Comparison of ENCODE assay signal across 15 cellular contexts in the genomic region with DNA sequence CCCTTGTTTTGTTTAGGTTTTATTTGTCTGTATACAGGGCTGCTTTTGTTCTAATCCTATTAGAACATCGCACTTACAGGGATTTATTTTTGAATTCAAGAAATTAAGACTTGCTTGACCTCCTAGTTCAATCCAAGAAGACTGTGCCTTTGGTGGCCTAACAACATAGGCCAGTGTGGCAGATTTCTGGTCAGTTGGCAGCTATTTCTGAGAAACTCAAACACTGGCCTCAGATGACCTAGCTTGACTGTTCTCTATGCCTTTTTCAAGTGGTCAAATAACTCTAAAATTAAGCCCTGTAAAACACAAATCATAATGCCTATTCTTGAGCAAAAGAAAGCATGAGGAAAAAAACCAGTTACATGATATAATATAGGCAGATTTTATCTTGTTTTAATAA.
"Had no signal": no experiment of that assay in that cellular context is flagged by ENCODE, and none has a peak within 500 bp of the region (broad histone marks: within the 10 kb centered on the region; RNA-seq: fewer than 3 reads in every experiment).

No MANE protein-coding gene starts in this region.

- H3K4me3 ChIP-seq: tibial artery had no signal

- H3K4me1 Mint-ChIP-seq: immature natural killer cell had no signal

- H3K9me3 Mint-ChIP-seq: central memory CD8-positive, alpha-beta T cell; immature natural killer cell; stimulated activated naive B cell treated with anti-CD40 and anti-IgM and Interleukin-4, amounts not matched to agents 10 μg/mL and 1 μg/mL and 100 μg/mL, for 72 hours had no signal

- DNase-seq: activated CD4-positive, alpha-beta T cell treated with anti-CD3 and anti-CD28 coated beads for 48 hours; activated CD8-positive, alpha-beta memory T cell treated with anti-CD3 and anti-CD28 coated beads, Interleukin-2, amount 50 U/mL, for 4 hours; activated CD8-positive, alpha-beta T cell treated with anti-CD3 and anti-CD28 coated beads, Interleukin-2, amount 10 ng/mL, durations not matched to agents 7 days and 5 days; activated gamma-delta T cell treated with Interleukin-2 at 50 U/mL for 16 hours; amygdala; effector memory CD4-positive, alpha-beta T cell; immature natural killer cell; stimulated activated CD4-positive, alpha-beta T cell treated with anti-CD3 and anti-CD28 coated beads, Interleukin-4, amount 100 ng/mL, for 1 hour; stimulated activated naive B cell treated with anti-CD40 and anti-IgM and Interleukin-4, amounts not matched to agents 10 μg/mL and 1 μg/mL and 100 μg/mL, for 72 hours; T-helper 2 cell; tibial artery had no signal

- H3K27me3 Mint-ChIP-seq: activated naive CD8-positive, alpha-beta T cell; central memory CD8-positive, alpha-beta T cell; stimulated activated naive B cell treated with anti-CD40 and anti-IgM and Interleukin-4, amounts not matched to agents 10 μg/mL and 1 μg/mL and 100 μg/mL, for 72 hours had no signal

- H3K27me3 ChIP-seq: tibial artery had no signal

- H3K4me3 Mint-ChIP-seq: activated CD8-positive, alpha-beta T cell treated with anti-CD3 and anti-CD28 coated beads, Interleukin-2, amount 10 ng/mL, durations not matched to agents 7 days and 5 days; activated naive CD8-positive, alpha-beta T cell; brain; central memory CD8-positive, alpha-beta T cell; immature natural killer cell; neural crest cell; stimulated activated naive B cell treated with anti-CD40 and anti-IgM and Interleukin-4, amounts not matched to agents 10 μg/mL and 1 μg/mL and 100 μg/mL, for 72 hours had no signal

- H3K27ac Mint-ChIP-seq: activated CD8-positive, alpha-beta T cell treated with anti-CD3 and anti-CD28 coated beads, Interleukin-2, amount 10 ng/mL, durations not matched to agents 7 days and 5 days; activated naive CD8-positive, alpha-beta T cell; immature natural killer cell; stimulated activated naive B cell treated with anti-CD40 and anti-IgM and Interleukin-4, amounts not matched to agents 10 μg/mL and 1 μg/mL and 100 μg/mL, for 72 hours had no signal

- H3K9me3 ChIP-seq: tibial artery had no signal

- H3K36me3 ChIP-seq: tibial artery had no signal

- ATAC-seq: activated CD8-positive, alpha-beta T cell treated with anti-CD3 and anti-CD28 coated beads, Interleukin-2, amount 10 ng/mL, durations not matched to agents 7 days and 5 days; stimulated activated naive B cell treated with anti-CD40 and anti-IgM and Interleukin-4, amounts not matched to agents 10 μg/mL and 1 μg/mL and 100 μg/mL, for 72 hours had no signal
